In genomic region chr2:19901458-19902271, GRCh38 we compare ENCODE assay signal across 8 cellular contexts. TPM values are rescaled to one million over a fixed set of nuclear protein-coding genes. Genes with fewer than 3 reads are reported as not detected.
DNase-seq lines count a peak whose midpoint lies in the region; ATAC-seq and TF ChIP-seq lines count a peak whose summit lies in the region.

TTC32 (minus strand) TSS chr2:19901983; CDS start chr2:19901854, 129 bp downstream.

- DNase-seq in EL: peak; percentile 92
- peak; percentile 81 for DNase-seq in H4 (ENCODE audit: low spot score)
- DNase-seq in LNCaP clone FGC (ENCODE audit: low read depth): peak; percentile 80
- DNase-seq in RPMI8226: peak; percentile 93
- DNase-seq in activated T-helper 1 cell treated with anti-CD3 and anti-CD28 coated beads, Interleukin-2, amount 50 U/mL, for 16 hours (ENCODE audit: low read depth in 1 of 2, low spot score in 1 of 2): peak; percentile 85 to 86
- peak; percentile 94 for DNase-seq in fibroblast of mammary gland (ENCODE audit: low read depth)
- DNase-seq in naive thymus-derived CD8-positive, alpha-beta T cell: peak; percentile 88 to 99 (median 94)
- DNase-seq in stimulated activated naive B cell treated with anti-CD40 and anti-IgM and Interleukin-4, amounts not matched to agents 10 μg/mL and 1 μg/mL and 100 μg/mL, for 72 hours: peak; percentile 92

- peak within 1 kb of the TSS; percentile 93 to 99 (median 96) for H3K4me3 Mint-ChIP-seq in naive thymus-derived CD8-positive, alpha-beta T cell
- H3K4me3 Mint-ChIP-seq in stimulated activated naive B cell treated with anti-CD40 and anti-IgM and Interleukin-4, amounts not matched to agents 10 μg/mL and 1 μg/mL and 100 μg/mL, for 72 hours: peak within 1 kb of the TSS; percentile 87 to 97

- H3K27ac Mint-ChIP-seq in naive thymus-derived CD8-positive, alpha-beta T cell: peak within 1 kb of the TSS; percentile 94 to 100 (median 99)
- H3K27ac Mint-ChIP-seq in stimulated activated naive B cell treated with anti-CD40 and anti-IgM and Interleukin-4, amounts not matched to agents 10 μg/mL and 1 μg/mL and 100 μg/mL, for 72 hours: peak within 1 kb of the TSS; percentile 99

- peaks cover 0 to 8% (median 0%) of the 10 kb centered on the region in 5 donors for H3K27me3 Mint-ChIP-seq in naive thymus-derived CD8-positive, alpha-beta T cell
- peaks cover 0 to 7% of the 10 kb centered on the region in 2 donors for H3K27me3 Mint-ChIP-seq in stimulated activated naive B cell treated with anti-CD40 and anti-IgM and Interleukin-4, amounts not matched to agents 10 μg/mL and 1 μg/mL and 100 μg/mL, for 72 hours

- peaks cover 0 to 10% (median 2%) of the 10 kb centered on the region in 3 donors for H3K36me3 Mint-ChIP-seq in naive thymus-derived CD8-positive, alpha-beta T cell
- peaks cover 4 to 17% of the 10 kb centered on the region in 2 donors for H3K36me3 Mint-ChIP-seq in stimulated activated naive B cell treated with anti-CD40 and anti-IgM and Interleukin-4, amounts not matched to agents 10 μg/mL and 1 μg/mL and 100 μg/mL, for 72 hours

- H3K9me3 Mint-ChIP-seq in naive thymus-derived CD8-positive, alpha-beta T cell: peaks cover 0 to 1% (median 0%) of the 10 kb centered on the region in 9 donors
- peaks cover 0 to 6% of the 10 kb centered on the region in 2 donors for H3K9me3 Mint-ChIP-seq in stimulated activated naive B cell treated with anti-CD40 and anti-IgM and Interleukin-4, amounts not matched to agents 10 μg/mL and 1 μg/mL and 100 μg/mL, for 72 hours

- TF ChIP-seq CTCF in LNCaP clone FGC (IDR thresholded peaks at IDR 0.05; ENCODE audit: control insufficient read depth, extremely low read depth, insufficient read depth) (no peak), fibroblast of mammary gland (conservative IDR thresholded peaks at IDR 0.05; ENCODE audit: control insufficient read depth, insufficient read depth, low read depth, low read length) (no peak)

- peak within 1 kb of the TSS; percentile 90 for H3K4me3 ChIP-seq in LNCaP clone FGC (ENCODE audit: low read depth, low read length)
- H3K4me3 ChIP-seq in fibroblast of mammary gland (ENCODE audit: control insufficient read depth, low read depth, low read length): peak within 1 kb of the TSS; percentile 66

- peaks cover 17 to 43% (median 30%) of the 10 kb centered on the region in 4 donors for H3K4me1 Mint-ChIP-seq in naive thymus-derived CD8-positive, alpha-beta T cell
- peaks cover 15 to 38% of the 10 kb centered on the region in 2 donors for H3K4me1 Mint-ChIP-seq in stimulated activated naive B cell treated with anti-CD40 and anti-IgM and Interleukin-4, amounts not matched to agents 10 μg/mL and 1 μg/mL and 100 μg/mL, for 72 hours

- POLR2A ChIA-PET in naive thymus-derived CD8-positive, alpha-beta T cell (lab: Charles Lee): interaction anchor here (0.8 to 3.5 kb wide), 17 partner anchors 10 to 1355 kb away, joined by 3 to 32 read pairs (median 4); partner anchors contain the start of genes RDH14, RHOB and WDR35

- ATAC-seq in naive thymus-derived CD8-positive, alpha-beta T cell: peak; percentile 86 to 87
- ATAC-seq in stimulated activated naive B cell treated with anti-CD40 and anti-IgM and Interleukin-4, amounts not matched to agents 10 μg/mL and 1 μg/mL and 100 μg/mL, for 72 hours (replicated peaks): peak; percentile 92 to 95

RNA-seq across cellular contexts. Expression of gene TTC32, which starts in this region (rescaled TPM):
- 2.0 and 3.5 TPM in 2 replicates for total RNA-seq in H4 (2014; rRNA removed; shearing (Covaris generic))
- total RNA-seq in naive thymus-derived CD8-positive, alpha-beta T cell: 10 to 100 TPM; 65.7 to 66.5 TPM
- polyA plus RNA-seq in naive thymus-derived CD8-positive, alpha-beta T cell: 10 to 100 TPM; 21.9 to 37.0 (median 31.0) TPM

Comparison
In these comparisons a context has a peak if more than half of its experiments do, and no peak if none do; other contexts are left out.
1. Peak in every context shown above with its lines: DNase-seq, ATAC-seq and H3K4me3 ChIP-seq.
2. RNA of gene TTC32 (total RNA-seq): 65.7 to 66.5 TPM in naive thymus-derived CD8-positive, alpha-beta T cell; 2.0 to 3.5 TPM in H4; every median in the first group is over 10 times any median in the second.